17 cellular contexts compared by ENCODE assay signal in the genomic region with DNA sequence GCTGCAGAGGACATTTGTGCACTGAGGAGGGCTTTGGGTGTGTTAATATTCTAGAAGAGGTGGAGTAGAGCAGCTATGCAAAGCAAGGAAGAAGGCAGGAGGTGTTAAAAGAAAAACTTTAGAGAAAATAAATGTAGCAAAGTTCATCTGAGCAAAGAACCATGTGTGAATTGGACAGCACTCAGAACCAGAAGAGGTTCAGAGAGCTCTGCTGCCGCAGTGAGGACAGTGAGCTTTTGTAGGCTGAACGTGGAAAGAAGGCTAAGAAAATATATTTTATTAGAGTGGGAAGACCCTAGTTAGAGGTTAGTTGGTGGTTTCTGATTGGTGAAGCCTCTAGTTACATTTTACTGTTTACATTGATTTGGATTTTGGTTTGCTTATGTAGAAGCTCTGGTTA.
"Had no signal": no experiment of that assay in that cellular context is flagged by ENCODE, and none has a peak within 500 bp of the region (broad histone marks: within the 10 kb centered on the region; RNA-seq: fewer than 3 reads in every experiment).

No MANE protein-coding gene starts in this region.

- H3K36me3 ChIP-seq: brain microvascular endothelial cell, SJCRH30 had no signal

- H3K4me3 Mint-ChIP-seq: activated T-cell treated with anti-CD3 and anti-CD28 coated beads, Interleukin-2, amount 50 U/mL, for 72 hours; endodermal cell; nephron; T-helper 2 cell treated with Interferon-gamma antibody and Interleukin-4, amounts not matched to agents 5 μg/mL and 100 μg/mL, for 36 hours; type B pancreatic cell had no signal

- DNase-seq: activated CD4-positive, CD25-positive, alpha-beta regulatory T cell treated with anti-CD3 and anti-CD28 coated beads, Interleukin-2, amount 50 U/mL, for 72 hours; activated gamma-delta T cell; activated T-cell treated with anti-CD3 and anti-CD28 coated beads, Interleukin-2, amount 50 U/mL, for 72 hours; anterior cingulate cortex; brain microvascular endothelial cell; cerebellar nuclear complex; dermis blood vessel endothelial cell; endodermal cell; mesenchymal stem cell; nucleus accumbens; SJCRH30; stimulated activated CD4-positive, alpha-beta T cell treated with anti-CD3 and anti-CD28 coated beads, Interleukin-4, amount 100 ng/mL, for 1 hour; stimulated activated naive CD8-positive, alpha-beta T cell treated with anti-CD3 and anti-CD28 coated beads, Interleukin-15, Interleukin-2, amounts not matched to agents 100 U/mL and 50 U/mL, for 24 hours had no signal

- H3K27me3 ChIP-seq: brain microvascular endothelial cell, SJCRH30 had no signal

- H3K4me3 ChIP-seq: SJCRH30 had no signal

- H3K27me3 Mint-ChIP-seq: type B pancreatic cell had no signal

- H3K27ac Mint-ChIP-seq: endodermal cell; nephron; T-helper 2 cell treated with Interferon-gamma antibody and Interleukin-4, amounts not matched to agents 5 μg/mL and 100 μg/mL, for 36 hours; type B pancreatic cell had no signal

- ATAC-seq: activated T-cell treated with anti-CD3 and anti-CD28 coated beads, Interleukin-2, amount 50 U/mL, for 72 hours; stimulated activated naive CD8-positive, alpha-beta T cell treated with anti-CD3 and anti-CD28 coated beads, Interleukin-15, Interleukin-2, amounts not matched to agents 100 U/mL and 50 U/mL, for 24 hours had no signal

- FAIRE-seq: islet of Langerhans had no signal

- H3K27ac ChIP-seq: brain microvascular endothelial cell, SJCRH30 had no signal

- H3K9me3 Mint-ChIP-seq: activated T-cell treated with anti-CD3 and anti-CD28 coated beads, Interleukin-2, amount 50 U/mL, for 72 hours; endodermal cell; nephron; T-helper 2 cell treated with Interferon-gamma antibody and Interleukin-4, amounts not matched to agents 5 μg/mL and 100 μg/mL, for 36 hours; type B pancreatic cell had no signal

- H3K9me3 ChIP-seq: SJCRH30 had no signal
